Comparison of ENCODE assay signal across 13 cellular contexts in genomic region chr11:10648896-10649295, GRCh38. TPM values are rescaled to one million over a fixed set of nuclear protein-coding genes. Genes with fewer than 3 reads are reported as not detected.
"Had no signal": no experiment of that assay in that cellular context is flagged by ENCODE, and none has a peak within 500 bp of the region (broad histone marks: within the 10 kb centered on the region; RNA-seq: fewer than 3 reads in every experiment).

No MANE protein-coding gene starts in this region.

- DNase-seq: activated CD4-positive, alpha-beta memory T cell treated with anti-CD3 and anti-CD28 coated beads for 36 hours; activated gamma-delta T cell; activated T-cell treated with anti-CD3 and anti-CD28 coated beads, Interleukin-2, amount 50 U/mL, for 48 hours; dorsolateral prefrontal cortex; foreskin keratinocyte; heart right ventricle; left ventricle myocardium superior; pancreas; stimulated activated naive B cell treated with anti-CD40 and anti-IgM and Interleukin-4, amounts not matched to agents 10 μg/mL and 1 μg/mL and 100 μg/mL, for 72 hours; SW 1271 had no signal

- H3K27ac ChIP-seq: breast epithelium, dorsolateral prefrontal cortex, foreskin keratinocyte, pancreas had no signal

- H3K4me1 ChIP-seq: breast epithelium, foreskin keratinocyte, pancreas had no signal

- H3K27me3 ChIP-seq: breast epithelium, dorsolateral prefrontal cortex, foreskin keratinocyte, heart right ventricle, pancreas had no signal

- ATAC-seq: activated CD4-positive, CD25-positive, alpha-beta regulatory T cell treated with anti-CD3 and anti-CD28 coated beads, Interleukin-2, amount 50 U/mL, for 24 hours; esophagus mucosa; foreskin keratinocyte; heart right ventricle; left ventricle myocardium superior; pancreas; stimulated activated naive B cell treated with anti-CD40 and anti-IgM and Interleukin-4, amounts not matched to agents 10 μg/mL and 1 μg/mL and 100 μg/mL, for 72 hours had no signal

- H3K9me3 ChIP-seq: breast epithelium, heart right ventricle, pancreas had no signal

- H3K4me3 ChIP-seq: breast epithelium, dorsolateral prefrontal cortex, heart right ventricle, pancreas had no signal

- H3K36me3 ChIP-seq: breast epithelium, heart right ventricle, pancreas had no signal

RNA-seq across cellular contexts. Expression of gene IRAG1, which starts 44.7 kb away (rescaled TPM):
- total RNA-seq: activated CD4-positive, alpha-beta memory T cell treated with anti-CD3 and anti-CD28 coated beads for 36 hours had no signal
